Comparison of ENCODE assay signal across 21 cellular contexts in genomic region chrX:19592952-19593351, GRCh38.
"Had no signal": no experiment of that assay in that cellular context is flagged by ENCODE, and none has a peak within 500 bp of the region (broad histone marks: within the 10 kb centered on the region; RNA-seq: fewer than 3 reads in every experiment).

No MANE protein-coding gene starts in this region.

- H3K27ac Mint-ChIP-seq: activated CD8-positive, alpha-beta T cell treated with anti-CD3 and anti-CD28 coated beads, Interleukin-2, amount 10 ng/mL, durations not matched to agents 7 days and 5 days; mesothelial cell of epicardium; progenitor cell of endocrine pancreas; type B pancreatic cell had no signal

- H3K27me3 Mint-ChIP-seq: naive thymus-derived CD8-positive, alpha-beta T cell; progenitor cell of endocrine pancreas; type B pancreatic cell had no signal

- DNase-seq: activated CD4-positive, alpha-beta T cell treated with anti-CD3 and anti-CD28 coated beads for 1 hour; activated CD4-positive, alpha-beta T cell treated with anti-CD3 and anti-CD28 coated beads, Interleukin-2, amount 50 U/mL, for 1 hour; gastrocnemius medialis; islet precursor cell; left colon; retina; sigmoid colon; stimulated activated CD4-positive, alpha-beta T cell treated with anti-CD3 and anti-CD28 coated beads, Interleukin-2, amount 100 ng/mL, for 48 hours; stimulated activated CD8-positive, alpha-beta memory T cell treated with anti-CD3 and anti-CD28 coated beads, Interleukin-4, amount 100 ng/mL, for 48 hours had no signal

- FAIRE-seq: TTC549 had no signal

- H3K27ac ChIP-seq: esophagus muscularis mucosa, gastrocnemius medialis, sigmoid colon, testis, WERI-Rb-1 had no signal

- H3K36me3 Mint-ChIP-seq: type B pancreatic cell had no signal

- H3K4me3 ChIP-seq: esophagus muscularis mucosa, gastrocnemius medialis, lung, sigmoid colon, smooth muscle cell, testis had no signal

- H3K27me3 ChIP-seq: esophagus muscularis mucosa, gastrocnemius medialis, sigmoid colon, testis had no signal

- H3K36me3 ChIP-seq: gastrocnemius medialis, sigmoid colon, WERI-Rb-1 had no signal

- H3K9me3 ChIP-seq: gastrocnemius medialis, sigmoid colon, testis had no signal

- H3K4me1 ChIP-seq: sigmoid colon, testis had no signal

- H3K9me3 Mint-ChIP-seq: activated naive CD4-positive, alpha-beta T cell treated with anti-CD3 and anti-CD28 coated beads, Interleukin-2, amount 50 U/mL, for 72 hours; naive thymus-derived CD8-positive, alpha-beta T cell; type B pancreatic cell had no signal

- H3K4me2 ChIP-seq: smooth muscle cell had no signal

- ATAC-seq: activated CD8-positive, alpha-beta T cell treated with anti-CD3 and anti-CD28 coated beads, Interleukin-2, amount 10 ng/mL, durations not matched to agents 7 days and 5 days; activated naive CD4-positive, alpha-beta T cell treated with anti-CD3 and anti-CD28 coated beads, Interleukin-2, amount 50 U/mL, for 72 hours; naive thymus-derived CD8-positive, alpha-beta T cell had no signal

- H3K4me3 Mint-ChIP-seq: activated CD8-positive, alpha-beta T cell treated with anti-CD3 and anti-CD28 coated beads, Interleukin-2, amount 10 ng/mL, durations not matched to agents 7 days and 5 days; mesothelial cell of epicardium; naive thymus-derived CD8-positive, alpha-beta T cell; type B pancreatic cell had no signal
